In genomic region chr2:35997488-35997887, GRCh38 we compare ENCODE assay signal across 19 cellular contexts.
"Had no signal": no experiment of that assay in that cellular context is flagged by ENCODE, and none has a peak within 500 bp of the region (broad histone marks: within the 10 kb centered on the region; RNA-seq: fewer than 3 reads in every experiment).

No MANE protein-coding gene starts in this region.

- H3K27me3 ChIP-seq: adrenal gland, colonic mucosa, dorsolateral prefrontal cortex, heart left ventricle, pancreas, right atrium auricular region, transverse colon had no signal

- DNase-seq: activated CD4-positive, alpha-beta memory T cell treated with anti-CD3 and anti-CD28 coated beads, Interleukin-2, amount 10 ng/mL, durations not matched to agents 7 days and 5 days; activated effector memory CD4-positive, alpha-beta T cell treated with anti-CD3 and anti-CD28 coated beads, Interleukin-2, amount 50 U/mL, for 16 hours; activated T-cell treated with anti-CD3 and anti-CD28 coated beads, Interleukin-2, amount 50 U/mL, for 48 hours; adrenal gland; colonic mucosa; dorsolateral prefrontal cortex; heart left ventricle; islet precursor cell; left cardiac atrium; pancreas; psoas muscle; T-helper 1 cell; transverse colon; WERI-Rb-1 had no signal

- H3K36me3 ChIP-seq: adrenal gland, colonic mucosa, heart left ventricle, pancreas, right atrium auricular region, transverse colon, WERI-Rb-1 had no signal

- ATAC-seq: heart left ventricle, left cardiac atrium, pancreas, psoas muscle had no signal

- H3K36me3 Mint-ChIP-seq: activated naive CD4-positive, alpha-beta T cell treated with anti-CD3 and anti-CD28 coated beads, Interleukin-2, amount 50 U/mL, for 24 hours; memory B cell had no signal

- H3K27ac ChIP-seq: adrenal gland, colonic mucosa, dorsolateral prefrontal cortex, epithelial cell of prostate, heart left ventricle, pancreas, psoas muscle, right atrium auricular region, transverse colon, WERI-Rb-1 had no signal

- H3K27me3 Mint-ChIP-seq: memory B cell had no signal

- H3K4me1 ChIP-seq: adrenal gland, colonic mucosa, heart left ventricle, pancreas, psoas muscle, right atrium auricular region, transverse colon had no signal

- H3K27ac Mint-ChIP-seq: activated CD4-positive, alpha-beta memory T cell treated with anti-CD3 and anti-CD28 coated beads, Interleukin-2, amount 10 ng/mL, durations not matched to agents 7 days and 5 days; memory B cell; nephron had no signal

- H3K4me3 ChIP-seq: adrenal gland, colonic mucosa, dorsolateral prefrontal cortex, heart left ventricle, pancreas, psoas muscle, right atrium auricular region, transverse colon had no signal

- H3K9me3 ChIP-seq: adrenal gland, colonic mucosa, pancreas, psoas muscle, transverse colon had no signal

- H3K4me1 Mint-ChIP-seq: activated CD4-positive, alpha-beta memory T cell treated with anti-CD3 and anti-CD28 coated beads, Interleukin-2, amount 10 ng/mL, durations not matched to agents 7 days and 5 days; memory B cell; nephron had no signal

- H3K9me3 Mint-ChIP-seq: activated CD4-positive, alpha-beta memory T cell treated with anti-CD3 and anti-CD28 coated beads, Interleukin-2, amount 10 ng/mL, durations not matched to agents 7 days and 5 days had no signal

- H3K4me3 Mint-ChIP-seq: activated CD4-positive, alpha-beta memory T cell treated with anti-CD3 and anti-CD28 coated beads, Interleukin-2, amount 10 ng/mL, durations not matched to agents 7 days and 5 days; activated naive CD4-positive, alpha-beta T cell treated with anti-CD3 and anti-CD28 coated beads, Interleukin-2, amount 50 U/mL, for 24 hours; memory B cell; nephron had no signal
